9 cellular contexts compared by ENCODE assay signal in the genomic region with DNA sequence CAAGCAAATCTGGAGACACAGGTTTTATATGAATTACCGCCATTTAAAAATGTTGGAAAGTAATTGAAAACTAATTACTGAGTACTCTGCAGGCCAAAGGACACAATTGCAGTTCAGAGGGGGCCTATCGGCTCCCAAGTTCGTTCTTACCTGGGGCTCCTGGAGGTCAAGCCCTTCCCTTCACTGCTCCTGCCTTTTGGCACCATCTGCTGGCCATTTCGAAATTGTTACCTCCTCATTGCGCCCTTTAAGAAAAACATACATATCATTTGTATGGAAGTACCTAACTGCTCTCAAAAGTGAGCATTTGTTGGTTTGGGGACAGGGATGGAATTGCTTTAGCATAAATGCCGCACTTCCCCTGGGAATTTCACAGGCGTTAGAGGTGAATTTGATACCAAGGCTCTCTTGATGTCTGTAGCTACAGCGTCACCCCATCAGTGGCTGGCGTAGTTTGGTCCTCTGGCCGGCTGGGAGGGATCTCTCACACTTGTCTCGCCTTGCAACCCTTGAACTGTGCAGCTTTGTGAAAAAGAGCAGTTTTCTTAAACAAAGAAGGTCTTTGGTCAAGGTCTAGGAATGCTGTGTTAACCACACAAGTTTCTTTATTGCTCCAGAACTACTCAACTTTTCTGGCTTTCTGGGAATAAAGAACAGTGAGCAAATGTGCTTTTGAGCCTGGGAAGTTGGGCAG.
DNase-seq lines count a peak whose midpoint lies in the region; ATAC-seq and TF ChIP-seq lines count a peak whose summit lies in the region.
"Had no signal": no experiment of that assay in that cellular context is flagged by ENCODE, and none has a peak within 500 bp of the region (broad histone marks: within the 10 kb centered on the region; RNA-seq: fewer than 3 reads in every experiment).

No MANE protein-coding gene starts in this region.

- H3K27me3 ChIP-seq in WERI-Rb-1 (ENCODE audit: insufficient read depth, low read depth, severe bottlenecking) = no peaks in the 10 kb centered on the region
- H3K27me3 ChIP-seq: BLaER1 treated with 17β-estradiol and CSF1 and Interleukin-3, amounts not matched to agents 10 nM and 100 nM had no signal

- H3K27ac ChIP-seq in WERI-Rb-1 = no peak overlapping the region
- H3K27ac ChIP-seq: BLaER1 treated with 17β-estradiol and CSF1 and Interleukin-3, amounts not matched to agents 10 nM and 100 nM had no signal

- DNase-seq in NCI-H1092 treated with DMSO at 0.1 percent for 48 hours (lab: John Stamatoyannopoulos, UW) (peak; percentile 3), NCI-H1092 (lab: John Stamatoyannopoulos, UW) (no peak), Kasumi-1 (lab: John Stamatoyannopoulos, UW) (peak; percentile 71 to 74), WERI-Rb-1 (peak; percentile 43), germinal center (ENCODE audit: low spot score) (peak; percentile 10), HPDE6-E6E7 (ENCODE audit: extremely low spot score) (no peak)
- DNase-seq in stimulated activated CD4-positive, alpha-beta T cell treated with anti-CD3 and anti-CD28 coated beads, Interleukin-15, amount 100 ng/mL, for 24 hours = peak; percentile 60

- H3K4me3 ChIP-seq in WERI-Rb-1 (ENCODE audit: low read depth, low read length) = no peak overlapping the region
- H3K4me3 ChIP-seq: BLaER1 treated with 17β-estradiol and CSF1 and Interleukin-3, amounts not matched to agents 10 nM and 100 nM had no signal

- peak; percentile 60 for ATAC-seq in GM19438 (IDR thresholded peaks at IDR 0.05; ENCODE audit: low read depth, unreplicated experiment)

- no peaks in the 10 kb centered on the region for H3K9me3 ChIP-seq in WERI-Rb-1 (ENCODE audit: severe bottlenecking)

- TF ChIP-seq CTCF in WERI-Rb-1 (IDR thresholded peaks at IDR 0.05; ENCODE audit: low read depth, low read length) = peak; percentile 55; the same call in 1 of the 2 replicates

- no peaks in the 10 kb centered on the region for H3K36me3 ChIP-seq in WERI-Rb-1

Comparison
In these comparisons a context has a peak if more than half of its experiments do, and no peak if none do; other contexts are left out.
1. DNase-seq: peak in NCI-H1092 treated with DMSO at 0.1 percent for 48 hours (single experiment), Kasumi-1 (2 of 2), WERI-Rb-1 (single experiment), germinal center (single experiment) and stimulated activated CD4-positive, alpha-beta T cell treated with anti-CD3 and anti-CD28 coated beads, Interleukin-15, amount 100 ng/mL, for 24 hours (single experiment); none in NCI-H1092 (single experiment) and HPDE6-E6E7 (single experiment).